8 cellular contexts compared by ENCODE assay signal in genomic region chr10:58531084-58531695, GRCh38. TPM values are rescaled to one million over a fixed set of nuclear protein-coding genes. Genes with fewer than 3 reads are reported as not detected.
DNase-seq lines count a peak whose midpoint lies in the region; ATAC-seq, FAIRE-seq and TF ChIP-seq lines count a peak whose summit lies in the region.

No MANE protein-coding gene starts in this region.

- no peak overlapping the region for H2BK120ac ChIP-seq in H1 (replicated peaks; ENCODE audit: low read depth, low read length)

- H3K23ac ChIP-seq in H1 (ENCODE audit: insufficient read length), result no peak overlapping the region

- no peak overlapping the region for H2BK15ac ChIP-seq in H1 (ENCODE audit: low read length)

- H4K20me1 ChIP-seq in H1 (replicated peaks in 1 of 2; ENCODE audit: control insufficient read depth in 1 of 2, insufficient read depth in 2 of 2, low read length in 2 of 2), result no peaks in the 10 kb centered on the region

- H3K4me1 Mint-ChIP-seq in naive thymus-derived CD8-positive, alpha-beta T cell, result no peaks in the 10 kb centered on the region

- no peak overlapping the region for H2AK5ac ChIP-seq in H1 (ENCODE audit: low read depth, low read length)

- DNase-seq in AML-193 (lab: John Stamatoyannopoulos, UW) (peak; percentile 32 to 61), NCI-H187 (lab: John Stamatoyannopoulos, UW) (peak; percentile 3 to 20), H1 (ENCODE audit: low read depth in 1 of 2, low spot score in 2 of 2) (peak in 1 of 2 experiments; percentile 81)
- peak in 9 of 10 donors; percentile 4 to 63 (median 30) for DNase-seq in naive thymus-derived CD8-positive, alpha-beta T cell
- no peak for DNase-seq in effector CD8-positive, alpha-beta T cell (lab: John Stamatoyannopoulos, UW)

- H3K27ac Mint-ChIP-seq in naive thymus-derived CD8-positive, alpha-beta T cell, result no peak overlapping the region

- no peak overlapping the region for H3K56ac ChIP-seq in H1 (replicated peaks; ENCODE audit: insufficient read length, low read depth, low read length)

- no peaks in the 10 kb centered on the region for H3K36me3 ChIP-seq in H1 (ENCODE audit: control insufficient read depth in 2 of 4, insufficient read depth in 4 of 4, low read length in 3 of 4)

- no peak overlapping the region for H3K4me3 Mint-ChIP-seq in naive thymus-derived CD8-positive, alpha-beta T cell

- peaks cover 0 to 10% (median 2%) of the 10 kb centered on the region in 3 donors for H3K36me3 Mint-ChIP-seq in naive thymus-derived CD8-positive, alpha-beta T cell

- no peak overlapping the region for H4K8ac ChIP-seq in H1 (ENCODE audit: extremely low read depth, insufficient read depth, low read length)

- no peak overlapping the region for H2BK12ac ChIP-seq in H1 (ENCODE audit: low read depth, low read length)

- peaks cover 2 to 24% (median 4%) of the 10 kb centered on the region in 5 donors for H3K27me3 Mint-ChIP-seq in naive thymus-derived CD8-positive, alpha-beta T cell

- peaks cover 2 to 26% (median 13%) of the 10 kb centered on the region in 9 donors for H3K9me3 Mint-ChIP-seq in naive thymus-derived CD8-positive, alpha-beta T cell

- 34% methylated on average over 5 of the region's 5 CpGs; no CpG with 5 or more reads in 1 of the 2 experiments for WGBS in H1 (ENCODE audit: extremely low coverage in 1 of 2, insufficient coverage in 1 of 2, insufficient read length in 1 of 2, insufficient replicate concordance in 2 of 2, low coverage in 1 of 2, low lambda C conversion rate in 2 of 2, missing lambda C conversion rate in 1 of 2), 2 experiments

- FAIRE-seq in H1 (lab: Jason Lieb, UNC), result peak; percentile 98

- H3K79me2 ChIP-seq in H1 (ENCODE audit: control insufficient read depth in 1 of 2, insufficient read depth in 2 of 2, low read length in 2 of 2), result no peaks in the 10 kb centered on the region

- H4K5ac ChIP-seq in H1 (ENCODE audit: insufficient read length, low read depth, low read length), result no peak overlapping the region

- TF ChIP-seq CTCF in WI38 (IDR thresholded peaks at IDR 0.05; ENCODE audit: low read depth, low read length) (peak; percentile 75), H1 (IDR thresholded peaks at IDR 0.05; ENCODE audit: control extremely low read depth in 1 of 3, insufficient read depth in 1 of 3, low read depth in 1 of 3, low read length in 3 of 3) (peak; percentile 8 to 71 (median 68))

- no peak for TF ChIP-seq EP300 in H1 (IDR thresholded peaks at IDR 0.05; ENCODE audit: borderline replicate concordance in 1 of 2, low read depth in 2 of 2, low read length in 2 of 2)

- TF ChIP-seq RAD21 in H1 (IDR thresholded peaks at IDR 0.05 in 1 of 2, conservative IDR thresholded peaks at IDR 0.05 in 1 of 2; ENCODE audit: low read depth in 2 of 2, low read length in 2 of 2), result peak; percentile 85 to 86

- POLR2A ChIA-PET in H1 (lab: Charles Lee; ENCODE audit: partially characterized antibody), result interaction anchor here (1.2 kb wide), 1 partner anchor 244 kb away, joined by 3 read pairs; no protein-coding TSS in a partner anchor
- POLR2A ChIA-PET in naive thymus-derived CD8-positive, alpha-beta T cell (lab: Charles Lee), result no interaction called here

- no peak overlapping the region; a peak in 1 of 4 replicates for H3K4me2 ChIP-seq in H1 (ENCODE audit: insufficient read depth in 1 of 2, low read depth in 2 of 2, low read length in 2 of 2)

- no peaks in the 10 kb centered on the region for H3K79me1 ChIP-seq in H1 (ENCODE audit: low read depth, low read length)

- no peaks in the 10 kb centered on the region for H3K23me2 ChIP-seq in H1 (ENCODE audit: low read depth, low read length)

- no peak overlapping the region for H3K14ac ChIP-seq in H1 (ENCODE audit: insufficient read length)

- no peak overlapping the region for H2BK20ac ChIP-seq in H1 (ENCODE audit: low read length)

- no peaks in the 10 kb centered on the region for H3K9me3 ChIP-seq in H1 (ENCODE audit: insufficient read depth in 2 of 2, low read depth in 1 of 2, low read length in 1 of 2)

- no peak overlapping the region for H3K9ac ChIP-seq in H1 (replicated peaks in 1 of 4; ENCODE audit: extremely low read depth in 1 of 4, low read depth in 3 of 4, low read length in 3 of 4)

- no peak overlapping the region for H4K91ac ChIP-seq in H1 (replicated peaks; ENCODE audit: insufficient read length, low read length)

- H2BK5ac ChIP-seq in H1 (ENCODE audit: low read depth, low read length), result no peak overlapping the region

- TF ChIP-seq POLR2A in H1 (IDR thresholded peaks at IDR 0.05; ENCODE audit: control extremely low read depth in 1 of 2, low read depth in 2 of 2, low read length in 2 of 2), result no peak

- H3K4me1 ChIP-seq in H1 (replicated peaks in 1 of 4; ENCODE audit: control insufficient read depth in 3 of 4, insufficient read depth in 4 of 4, low read length in 3 of 4), result no peaks in the 10 kb centered on the region

- peak; percentile 96 for ATAC-seq in GM18511 (IDR thresholded peaks at IDR 0.05; ENCODE audit: unreplicated experiment)
- ATAC-seq in HG02938 (IDR thresholded peaks at IDR 0.05; ENCODE audit: unreplicated experiment), result peak; percentile 97
- ATAC-seq in naive thymus-derived CD8-positive, alpha-beta T cell, result peak in 1 of 2 donors; percentile 56

- CTCF ChIA-PET in H1 (lab: Charles Lee; ENCODE audit: partially characterized antibody), result interaction anchor here (0.5 to 4.5 kb wide), 48 partner anchors 8 to 1077 kb away, joined by 3 to 38 read pairs (median 3); partner anchors contain the start of gene UBE2D1

- no peak overlapping the region for H3K4ac ChIP-seq in H1 (replicated peaks; ENCODE audit: insufficient read length, low read depth, low read length)

- H3K27ac ChIP-seq in H1 (ENCODE audit: low read depth, low read length), result no peak overlapping the region

- no peak overlapping the region for H2AFZ ChIP-seq in H1 (ENCODE audit: low read length)

- H3K27me3 ChIP-seq in H1 (replicated peaks in 1 of 4; ENCODE audit: control insufficient read depth in 3 of 4, extremely low read depth in 1 of 4, insufficient read depth in 3 of 4, low read length in 3 of 4), result no peaks in the 10 kb centered on the region

- H3K18ac ChIP-seq in H1 (ENCODE audit: extremely low read depth, low read length), result no peak overlapping the region

- no peak overlapping the region for H3K4me3 ChIP-seq in WI38 (ENCODE audit: low read depth, low read length)
- no peak overlapping the region for H3K4me3 ChIP-seq in H1 (ENCODE audit: extremely low read depth in 1 of 4, insufficient read depth in 2 of 4, low read depth in 3 of 4, low read length in 4 of 4)

TF ChIP-seq in H1, 55 proteins besides CTCF, POLR2A, EP300 and RAD21 (continues in another document):
- TF ChIP-seq MAFK (IDR thresholded peaks at IDR 0.05; ENCODE audit: low read depth, low read length) (no peak), KDM1A (IDR thresholded peaks at IDR 0.05; ENCODE audit: borderline replicate concordance, low read length) (no peak), ATF3 (IDR thresholded peaks at IDR 0.05; ENCODE audit: insufficient read depth, low read depth, low read length) (no peak), KDM4A (IDR thresholded peaks at IDR 0.05; ENCODE audit: low read depth, low read length, severe bottlenecking) (no peak), RBBP5 (IDR thresholded peaks at IDR 0.05; ENCODE audit: borderline replicate concordance, low read depth, low read length) (no peak), HDAC2 (IDR thresholded peaks at IDR 0.05; ENCODE audit: borderline replicate concordance in 1 of 2, low read depth in 2 of 2, low read length in 2 of 2) (no peak), TEAD4 (IDR thresholded peaks at IDR 0.05; ENCODE audit: low read depth, low read length) (no peak), PHF8 (conservative IDR thresholded peaks at IDR 0.05; ENCODE audit: low read depth, low read length) (no peak), SP1 (IDR thresholded peaks at IDR 0.05; ENCODE audit: low read depth, low read length) (no peak), SP2 (IDR thresholded peaks at IDR 0.05; ENCODE audit: low read length) (no peak), FOSL1 (IDR thresholded peaks at IDR 0.05; ENCODE audit: insufficient read depth, low read depth, low read length) (no peak), SIN3A (conservative IDR thresholded peaks at IDR 0.05 in 1 of 2, IDR thresholded peaks at IDR 0.05 in 1 of 2; ENCODE audit: low read depth in 1 of 2, low read length in 2 of 2) (no peak), TAF1 (IDR thresholded peaks at IDR 0.05; ENCODE audit: low read depth, low read length) (no peak), EGR1 (IDR thresholded peaks at IDR 0.05; ENCODE audit: borderline replicate concordance, low read depth, low read length) (no peak)
- TF ChIP-seq, protein P1, sequence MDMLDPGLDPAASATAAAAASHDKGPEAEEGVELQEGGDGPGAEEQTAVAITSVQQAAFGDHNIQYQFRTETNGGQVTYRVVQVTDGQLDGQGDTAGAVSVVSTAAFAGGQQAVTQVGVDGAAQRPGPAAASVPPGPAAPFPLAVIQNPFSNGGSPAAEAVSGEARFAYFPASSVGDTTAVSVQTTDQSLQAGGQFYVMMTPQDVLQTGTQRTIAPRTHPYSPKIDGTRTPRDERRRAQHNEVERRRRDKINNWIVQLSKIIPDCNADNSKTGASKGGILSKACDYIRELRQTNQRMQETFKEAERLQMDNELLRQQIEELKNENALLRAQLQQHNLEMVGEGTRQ (IDR thresholded peaks at IDR 0.05; ENCODE audit: low read length), result no peak
- TF ChIP-seq, protein P2, sequence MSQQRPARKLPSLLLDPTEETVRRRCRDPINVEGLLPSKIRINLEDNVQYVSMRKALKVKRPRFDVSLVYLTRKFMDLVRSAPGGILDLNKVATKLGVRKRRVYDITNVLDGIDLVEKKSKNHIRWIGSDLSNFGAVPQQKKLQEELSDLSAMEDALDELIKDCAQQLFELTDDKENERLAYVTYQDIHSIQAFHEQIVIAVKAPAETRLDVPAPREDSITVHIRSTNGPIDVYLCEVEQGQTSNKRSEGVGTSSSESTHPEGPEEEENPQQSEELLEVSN (IDR thresholded peaks at IDR 0.05), result no peak

RNA-seq across cellular contexts. Expression of gene BICC1, which starts 18.5 kb away (rescaled TPM):
- 0.73 and 1.0 TPM in 2 replicates for total RNA-seq in H1 (2021; fragmentation: NEBNext Ultra II Directional; extraction: Animal tissue kit (Norgen Biotek cat#: 25700))
- 0.20 and 0.31 TPM in 2 replicates for polyA plus RNA-seq in H1 (2011; rRNA removed)
- polyA plus RNA-seq in H1 (2011; cell fraction: cytosol; rRNA removed), result 0.22 TPM
- polyA plus RNA-seq in H1 (2011; cell fraction: nucleus; rRNA removed), result 0.60 TPM
- 0.23 to 0.60 TPM (median 0.49 TPM) in 4 replicates for polyA plus RNA-seq in H1 (2012, experiment 1 of 2)
- 0.07 TPM for polyA plus RNA-seq in H1 (2012, experiment 2 of 2)
- 0.73 TPM for polyA plus RNA-seq in H1 (2013, experiment 1 of 2)
- polyA plus RNA-seq in H1 (2013, experiment 2 of 2), result 0.66 TPM
- polyA minus RNA-seq in H1 (2011; rRNA and poly(A)+ RNA removed), result 1.9 and 2.7 TPM in 2 replicates
- polyA minus RNA-seq in H1 (2011; cell fraction: cytosol; rRNA and poly(A)+ RNA removed), result 0.66 TPM
- polyA minus RNA-seq in H1 (2011; cell fraction: nucleus; rRNA and poly(A)+ RNA removed), result 2.1 TPM
- not detected for total RNA-seq in naive thymus-derived CD8-positive, alpha-beta T cell
- polyA plus RNA-seq in naive thymus-derived CD8-positive, alpha-beta T cell, result not detected
